ENCODE assay signal across 20 cellular contexts in genomic region chr11:7484645-7485044, GRCh38. TPM values are rescaled to one million over a fixed set of nuclear protein-coding genes. Genes with fewer than 3 reads are reported as not detected.
A peak's percentile ranks its signal among the peaks of the same experiment; 100 is the strongest.
DNase-seq lines count a peak whose midpoint lies in the region; ATAC-seq, FAIRE-seq and TF ChIP-seq lines count a peak whose summit lies in the region.
"Had no signal": no experiment of that assay in that cellular context is flagged by ENCODE, and none has a peak within 500 bp of the region (broad histone marks: within the 10 kb centered on the region; RNA-seq: fewer than 3 reads in every experiment).

No MANE protein-coding gene starts in this region.

- no peak overlapping the region for H4K8ac ChIP-seq in trophoblast cell (ENCODE audit: low read depth, low read length)

- peak; percentile 79 for DNase-seq in ELF-1 (ENCODE audit: low read depth, low spot score)
- peak; percentile 62 for DNase-seq in astrocyte of the hippocampus (ENCODE audit: low read depth, low spot score)
- DNase-seq in kidney tubule cell (ENCODE audit: low spot score), result peak; percentile 10
- DNase-seq in trophoblast cell, result peak; percentile 91 to 94
- no peak for DNase-seq in NCI-H2171 (lab: John Stamatoyannopoulos, UW)
- no peak for DNase-seq in activated effector memory CD4-positive, alpha-beta T cell treated with anti-CD3 and anti-CD28 coated beads, Interleukin-2, amount 50 U/mL, for 16 hours
- DNase-seq in GM12892 (ENCODE audit: insufficient read length), result no peak
- DNase-seq: activated CD4-positive, alpha-beta T cell treated with anti-CD3 and anti-CD28 coated beads for 36 hours; CD4-positive, CD25-positive, alpha-beta regulatory T cell; erythroblast; KBM-7; MV-4-11; NCI-H1930; NCI-H510A; spleen; substantia nigra had no signal

- TF ChIP-seq POLR2A in GM12892 (IDR thresholded peaks at IDR 0.05; ENCODE audit: low read depth, low read length), result no peak

- no peak overlapping the region for H4K91ac ChIP-seq in trophoblast cell (ENCODE audit: low read depth, low read length)

- peak overlapping the region; percentile 11 for H3K27ac ChIP-seq in trophoblast cell (ENCODE audit: low read depth, low read length)
- H3K27ac ChIP-seq: prostate gland had no signal

- no peak overlapping the region for H2BK5ac ChIP-seq in trophoblast cell (ENCODE audit: low read depth, low read length, poor library complexity)

- peaks cover 7 to 12% of the 10 kb centered on the region in 2 experiments for H3K4me1 ChIP-seq in trophoblast cell (ENCODE audit: control insufficient read depth in 1 of 2, insufficient read depth in 2 of 2, low read length in 2 of 2)

- no peak overlapping the region for H2BK12ac ChIP-seq in trophoblast cell (ENCODE audit: low read length)

- peak overlapping the region; percentile 3 for H3K4me2 ChIP-seq in trophoblast cell (ENCODE audit: low read length)

- no peak overlapping the region for H2AK5ac ChIP-seq in trophoblast cell (ENCODE audit: low read length)

- H3K79me2 ChIP-seq in trophoblast cell (ENCODE audit: control insufficient read depth, insufficient read depth, low read length, poor library complexity), result no peaks in the 10 kb centered on the region

- H3K14ac ChIP-seq in trophoblast cell (ENCODE audit: low read length), result no peak overlapping the region

- no peak for FAIRE-seq in GM12892 (lab: Jason Lieb, UNC)
- FAIRE-seq: TTC549 had no signal

- H3K18ac ChIP-seq in trophoblast cell (ENCODE audit: low read length), result no peak overlapping the region

- no peak overlapping the region for H3K23ac ChIP-seq in trophoblast cell (ENCODE audit: low read length)

- peaks cover 2% of the 10 kb centered on the region for H3K9me3 ChIP-seq in trophoblast cell (ENCODE audit: insufficient read depth, low read depth, low read length)
- H3K9me3 ChIP-seq: prostate gland, spleen had no signal

- no peak overlapping the region for H3K4me3 ChIP-seq in trophoblast cell (ENCODE audit: low read depth, low read length)
- H3K4me3 ChIP-seq: prostate gland had no signal

- no CpG with 5 or more reads among the region's 3 CpGs for WGBS in trophoblast cell (ENCODE audit: extremely low coverage, insufficient coverage, insufficient read length)

- H3K9ac ChIP-seq in trophoblast cell (ENCODE audit: low read length), result no peak overlapping the region

- H4K12ac ChIP-seq in trophoblast cell (ENCODE audit: low read depth, low read length), result no peak overlapping the region

- H3K36me3 ChIP-seq in trophoblast cell (ENCODE audit: control insufficient read depth in 1 of 2, insufficient read depth in 2 of 2, low read length in 2 of 2), result no peaks in the 10 kb centered on the region
- H3K36me3 ChIP-seq: prostate gland, spleen had no signal

- ATAC-seq in GM19397 (IDR thresholded peaks at IDR 0.05; ENCODE audit: unreplicated experiment), result no peak
- ATAC-seq: activated CD4-positive, alpha-beta T cell treated with anti-CD3 and anti-CD28 coated beads for 36 hours; natural killer cell treated with Interleukin-12 subunit alpha and Interleukin-12 subunit beta and Interleukin-15 and Interleukin-18, amount 100 ng/mL, for 72 hours had no signal

- no peak overlapping the region for H2AFZ ChIP-seq in trophoblast cell (ENCODE audit: insufficient read depth, low read length, poor library complexity)

- H3K4ac ChIP-seq in trophoblast cell (ENCODE audit: low read depth, low read length), result no peak overlapping the region

- H2BK120ac ChIP-seq in trophoblast cell (ENCODE audit: insufficient read depth, low read length, poor library complexity), result no peak overlapping the region

- H3K79me1 ChIP-seq in trophoblast cell (ENCODE audit: low read length), result peaks cover 4% of the 10 kb centered on the region

- H3K27me3 ChIP-seq in trophoblast cell (ENCODE audit: insufficient read depth, low read length), result no peaks in the 10 kb centered on the region
- H3K27me3 ChIP-seq: spleen had no signal

RNA-seq across cellular contexts. Expression of gene OLFML1, which starts 0.7 kb away (rescaled TPM):
- 2.4 TPM in 2 replicates for polyA plus RNA-seq in trophoblast cell (2013)
- polyA plus RNA-seq in GM12892 (2012; ENCODE audit: missing spikeins), result 0.64 TPM

RNA-seq across cellular contexts. Expression of gene PPFIBP2, which starts 29.2 kb away (rescaled TPM):
- polyA plus RNA-seq in trophoblast cell (2013), result 23.3 and 24.1 TPM in 2 replicates
- 42.0 TPM for polyA plus RNA-seq in GM12892 (2012; ENCODE audit: missing spikeins)

Comparison
In these comparisons a context has a peak if more than half of its experiments do, and no peak if none do; other contexts are left out.
1. DNase-seq: peak in ELF-1 (single experiment), astrocyte of the hippocampus (single experiment), kidney tubule cell (single experiment) and trophoblast cell (2 of 2); none in NCI-H2171 (single experiment), activated effector memory CD4-positive, alpha-beta T cell treated with anti-CD3 and anti-CD28 coated beads, Interleukin-2, amount 50 U/mL, for 16 hours (single experiment) and GM12892 (single experiment).